Comparison of ENCODE assay signal across 1 cellular context in genomic region chr10:21750424-21750823, GRCh38.
TF ChIP-seq lines count a peak whose summit lies in the region.

No MANE protein-coding gene starts in this region.

TF ChIP-seq in WTC11, 78 proteins besides CTCF, POLR2A, EP300 and RAD21 (continued from another document):
- no peak for TF ChIP-seq E2F1 (CRISPR knock-in tag; IDR thresholded peaks at IDR 0.05)
- no peak for TF ChIP-seq ATF3 (CRISPR knock-in tag; conservative IDR thresholded peaks at IDR 0.05)
- no peak for TF ChIP-seq CREM (CRISPR knock-in tag; IDR thresholded peaks at IDR 0.05)
- TF ChIP-seq NR1H2 (CRISPR knock-in tag; IDR thresholded peaks at IDR 0.05), result no peak
- no peak for TF ChIP-seq IRF1 (CRISPR knock-in tag; IDR thresholded peaks at IDR 0.05)
- TF ChIP-seq ZSCAN18 (CRISPR knock-in tag; IDR thresholded peaks at IDR 0.05), result 0 out of 2 replicates have a peak, but pooled peaks have one; percentile 10
